ENCODE assay signal across 24 cellular contexts in the genomic region with DNA sequence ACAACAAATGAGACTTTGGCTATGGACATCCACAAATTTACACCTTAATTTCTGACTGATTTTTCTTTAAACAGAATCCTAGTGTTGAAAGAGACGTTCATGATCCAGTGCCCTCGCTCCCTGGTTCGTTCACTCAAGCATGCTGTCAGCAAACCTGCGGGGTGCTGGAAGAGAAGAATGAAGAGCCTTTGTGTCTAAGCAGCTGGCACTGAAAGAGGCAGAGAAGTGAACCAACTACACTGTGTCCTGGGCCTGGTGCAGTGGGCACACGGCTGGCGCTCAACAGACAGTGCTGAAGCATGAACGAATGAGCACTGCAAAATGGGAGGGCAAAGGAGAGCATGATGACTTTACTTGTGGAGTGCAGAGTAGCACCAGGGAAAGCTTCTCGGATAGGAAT. TPM values are rescaled to one million over a fixed set of nuclear protein-coding genes. Genes with fewer than 3 reads are reported as not detected.
"Had no signal": no experiment of that assay in that cellular context is flagged by ENCODE, and none has a peak within 500 bp of the region (broad histone marks: within the 10 kb centered on the region; RNA-seq: fewer than 3 reads in every experiment).

No MANE protein-coding gene starts in this region.

- H3K36me3 Mint-ChIP-seq: activated CD8-positive, alpha-beta memory T cell treated with anti-CD3 and anti-CD28 coated beads, Interleukin-2, amount 10 ng/mL, durations not matched to agents 7 days and 5 days; activated naive CD4-positive, alpha-beta T cell treated with anti-CD3 and anti-CD28 coated beads, Interleukin-2, amount 10 ng/mL, durations not matched to agents 7 days and 5 days had no signal

- ATAC-seq: activated CD8-positive, alpha-beta memory T cell treated with anti-CD3 and anti-CD28 coated beads, Interleukin-2, amount 10 ng/mL, durations not matched to agents 7 days and 5 days; activated T-helper 17 cell treated with anti-CD3 and anti-CD28 coated beads, Interleukin-2, amount 50 U/mL, for 72 hours; K562; T-helper 17 cell had no signal

- H3K27ac Mint-ChIP-seq: activated B cell treated with CpG ODN at 0.5 μM for 24 hours; activated CD4-positive, alpha-beta T cell treated with anti-CD3 and anti-CD28 coated beads, Interleukin-2, amount 10 ng/mL, durations not matched to agents 24 days and 14 days; activated CD8-positive, alpha-beta memory T cell treated with anti-CD3 and anti-CD28 coated beads, Interleukin-2, amount 10 ng/mL, durations not matched to agents 7 days and 5 days; activated naive CD4-positive, alpha-beta T cell treated with anti-CD3 and anti-CD28 coated beads, Interleukin-2, amount 10 ng/mL, durations not matched to agents 7 days and 5 days; activated naive CD8-positive, alpha-beta T cell treated with anti-CD3 and anti-CD28 coated beads for 36 hours; activated T-cell treated with anti-CD3 and anti-CD28 coated beads, Interleukin-2, amount 50 U/mL, for 24 hours; activated T-helper 17 cell treated with anti-CD3 and anti-CD28 coated beads, Interleukin-2, amount 50 U/mL, for 72 hours had no signal

- H3K27me3 Mint-ChIP-seq: activated B cell treated with CpG ODN at 0.5 μM for 24 hours; activated CD4-positive, alpha-beta T cell treated with anti-CD3 and anti-CD28 coated beads, Interleukin-2, amount 10 ng/mL, durations not matched to agents 24 days and 14 days; activated CD8-positive, alpha-beta memory T cell treated with anti-CD3 and anti-CD28 coated beads, Interleukin-2, amount 10 ng/mL, durations not matched to agents 7 days and 5 days; activated naive CD4-positive, alpha-beta T cell treated with anti-CD3 and anti-CD28 coated beads, Interleukin-2, amount 10 ng/mL, durations not matched to agents 7 days and 5 days; activated naive CD8-positive, alpha-beta T cell treated with anti-CD3 and anti-CD28 coated beads for 36 hours; activated T-cell treated with anti-CD3 and anti-CD28 coated beads, Interleukin-2, amount 50 U/mL, for 24 hours; activated T-helper 17 cell treated with anti-CD3 and anti-CD28 coated beads, Interleukin-2, amount 50 U/mL, for 72 hours; T-helper 17 cell had no signal

- H3K4me3 ChIP-seq: K562 had no signal

- H3K9me3 Mint-ChIP-seq: activated B cell treated with CpG ODN at 0.5 μM for 24 hours; activated CD4-positive, alpha-beta T cell treated with anti-CD3 and anti-CD28 coated beads, Interleukin-2, amount 10 ng/mL, durations not matched to agents 24 days and 14 days; activated naive CD4-positive, alpha-beta T cell treated with anti-CD3 and anti-CD28 coated beads, Interleukin-2, amount 10 ng/mL, durations not matched to agents 7 days and 5 days; activated naive CD8-positive, alpha-beta T cell treated with anti-CD3 and anti-CD28 coated beads for 36 hours; activated T-cell treated with anti-CD3 and anti-CD28 coated beads, Interleukin-2, amount 50 U/mL, for 24 hours; activated T-helper 17 cell treated with anti-CD3 and anti-CD28 coated beads, Interleukin-2, amount 50 U/mL, for 72 hours had no signal

- DNase-seq: activated B cell treated with CpG ODN at 0.5 μM for 24 hours; activated CD4-positive, alpha-beta T cell treated with anti-CD3 and anti-CD28 coated beads for 1 hour; activated CD4-positive, alpha-beta T cell treated with anti-CD3 and anti-CD28 coated beads, Interleukin-2, amount 10 ng/mL, durations not matched to agents 24 days and 14 days; activated CD4-positive, alpha-beta T cell treated with anti-CD3 and anti-CD28 coated beads, Interleukin-2, amount 50 U/mL, for 48 hours; activated CD8-positive, alpha-beta memory T cell treated with anti-CD3 and anti-CD28 coated beads, Interleukin-2, amount 10 ng/mL, durations not matched to agents 7 days and 5 days; activated gamma-delta T cell treated with Interleukin-2 at 50 U/mL for 16 hours; activated naive CD4-positive, alpha-beta T cell treated with anti-CD3 and anti-CD28 coated beads, Interleukin-2, amount 10 ng/mL, durations not matched to agents 7 days and 5 days; activated naive CD8-positive, alpha-beta T cell treated with anti-CD3 and anti-CD28 coated beads for 36 hours; activated T-cell treated with anti-CD3 and anti-CD28 coated beads, Interleukin-2, amount 50 U/mL, for 24 hours; Karpas-422; MM.1S; NCI-H1105; NCI-H1436 treated with DMSO at 0.1 percent for 48 hours; NCI-H187 treated with DMSO at 0.1 percent for 48 hours; NCI-H2081 treated with DMSO at 0.1 percent for 48 hours; NCI-H82; SIG-M5; T-helper 17 cell; T-helper 9 cell had no signal

- H3K4me3 Mint-ChIP-seq: activated B cell treated with CpG ODN at 0.5 μM for 24 hours; activated CD4-positive, alpha-beta T cell treated with anti-CD3 and anti-CD28 coated beads, Interleukin-2, amount 10 ng/mL, durations not matched to agents 24 days and 14 days; activated CD8-positive, alpha-beta memory T cell treated with anti-CD3 and anti-CD28 coated beads, Interleukin-2, amount 10 ng/mL, durations not matched to agents 7 days and 5 days; activated naive CD4-positive, alpha-beta T cell treated with anti-CD3 and anti-CD28 coated beads, Interleukin-2, amount 10 ng/mL, durations not matched to agents 7 days and 5 days; activated naive CD8-positive, alpha-beta T cell treated with anti-CD3 and anti-CD28 coated beads for 36 hours; activated T-cell treated with anti-CD3 and anti-CD28 coated beads, Interleukin-2, amount 50 U/mL, for 24 hours; activated T-helper 17 cell treated with anti-CD3 and anti-CD28 coated beads, Interleukin-2, amount 50 U/mL, for 72 hours; T-helper 17 cell had no signal

RNA-seq across cellular contexts. Expression of a gene that starts 54.9 kb away (rescaled TPM):
- total RNA-seq: activated B cell treated with CpG ODN at 0.5 μM for 24 hours; activated CD4-positive, alpha-beta T cell treated with anti-CD3 and anti-CD28 coated beads, Interleukin-2, amount 10 ng/mL, durations not matched to agents 24 days and 14 days; activated CD8-positive, alpha-beta memory T cell treated with anti-CD3 and anti-CD28 coated beads, Interleukin-2, amount 10 ng/mL, durations not matched to agents 7 days and 5 days; activated naive CD8-positive, alpha-beta T cell treated with anti-CD3 and anti-CD28 coated beads for 36 hours; activated T-helper 17 cell treated with anti-CD3 and anti-CD28 coated beads, Interleukin-2, amount 50 U/mL, for 72 hours; NCI-H460; OCI-LY7; RPMI7951; T-helper 17 cell had no signal
